Comparison of ENCODE assay signal across 1 cellular context in genomic region chr5:124180523-124181461, GRCh38.
TF ChIP-seq lines count a peak whose summit lies in the region.

No MANE protein-coding gene starts in this region.

TF ChIP-seq in HEK293, 187 proteins besides CTCF, POLR2A, EP300 and RAD21 (continued from another document):
- no peak for TF ChIP-seq ZNF580 (tag by site-specific recombination; IDR thresholded peaks at IDR 0.05)
- peak; percentile 58; the same call in 1 of the 2 replicates for TF ChIP-seq PRDM6 (tag by site-specific recombination; IDR thresholded peaks at IDR 0.05)
- peak; percentile 82 for TF ChIP-seq FEZF1 (tag by site-specific recombination; IDR thresholded peaks at IDR 0.05)
